ENCODE assay signal across 8 cellular contexts in the genomic region with DNA sequence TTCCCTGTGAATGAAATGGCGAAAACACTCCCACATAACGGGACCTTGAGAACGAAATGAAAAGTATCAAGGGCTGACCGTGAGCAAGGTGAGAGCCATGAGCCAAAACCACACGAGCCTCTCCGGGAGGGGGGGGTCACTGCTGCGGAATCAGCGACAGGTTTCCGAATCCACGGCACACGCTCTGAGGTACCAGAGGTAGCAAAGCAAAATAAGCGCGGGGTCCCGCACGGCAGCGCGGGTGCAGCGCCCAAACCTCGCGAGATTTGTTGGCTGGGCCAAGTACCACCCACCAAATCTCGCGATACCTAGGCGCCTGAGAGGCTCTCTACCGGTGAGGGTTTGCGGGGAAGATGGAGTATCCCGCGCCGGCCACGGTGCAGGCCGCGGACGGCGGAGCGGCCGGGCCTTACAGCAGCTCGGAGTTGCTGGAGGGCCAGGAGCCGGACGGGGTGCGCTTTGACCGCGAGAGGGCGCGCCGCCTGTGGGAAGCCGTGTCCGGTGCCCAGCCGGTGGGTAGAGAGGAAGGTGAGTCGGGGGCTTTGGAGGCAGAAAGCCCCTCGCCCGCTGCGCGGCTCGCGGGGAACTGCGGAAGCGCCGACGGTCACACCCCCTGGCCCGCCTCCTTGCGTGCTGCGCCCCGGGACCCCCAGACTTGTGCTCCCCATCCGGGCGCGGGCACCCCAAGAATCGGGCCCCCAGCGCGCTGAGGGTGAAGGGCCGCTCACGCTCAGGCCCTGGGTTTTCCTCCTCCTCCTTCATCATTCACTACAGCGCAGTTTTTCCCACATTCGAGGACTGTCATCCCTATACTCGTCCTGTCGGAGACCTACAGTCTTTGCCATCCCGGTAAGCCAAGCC. TPM values are rescaled to one million over a fixed set of nuclear protein-coding genes. Genes with fewer than 3 reads are reported as not detected.
DNase-seq lines count a peak whose midpoint lies in the region; TF ChIP-seq lines count a peak whose summit lies in the region.

ZNF346 (plus strand) TSS at position 311 of the 861 bp plus-strand sequence; CDS start at position 354, 43 bp downstream.

- peaks cover 4% of the 10 kb centered on the region for H3K27me3 Mint-ChIP-seq in nephron progenitor cell (ENCODE audit: low read depth, poor library complexity)
- no peaks in the 10 kb centered on the region for H3K27me3 Mint-ChIP-seq in stimulated activated naive CD8-positive, alpha-beta T cell treated with anti-CD3 and anti-CD28 coated beads, Interleukin-15, Interleukin-2, amounts not matched to agents 100 ng/mL and 50 ng/mL, for 24 hours

- H3K27me3 ChIP-seq in H7 (ENCODE audit: control insufficient read depth, insufficient read depth, low read length) (no peaks in the 10 kb centered on the region), MG63 (no peaks in the 10 kb centered on the region)

- no peaks in the 10 kb centered on the region for H3K9me3 Mint-ChIP-seq in nephron progenitor cell
- no peaks in the 10 kb centered on the region for H3K9me3 Mint-ChIP-seq in stimulated activated naive CD8-positive, alpha-beta T cell treated with anti-CD3 and anti-CD28 coated beads, Interleukin-15, Interleukin-2, amounts not matched to agents 100 ng/mL and 50 ng/mL, for 24 hours

- TF ChIP-seq CTCF in nephron progenitor cell (IDR thresholded peaks at IDR 0.05): peak; percentile 65

- H3K4me3 ChIP-seq in H7 (ENCODE audit: insufficient read depth, low read depth, low read length): peak within 1 kb of the TSS; percentile 94
- peak within 1 kb of the TSS; percentile 95 for H3K4me3 ChIP-seq in MG63

- H3K27ac Mint-ChIP-seq in nephron progenitor cell: peak within 1 kb of the TSS; percentile 96
- H3K27ac Mint-ChIP-seq in stimulated activated naive CD8-positive, alpha-beta T cell treated with anti-CD3 and anti-CD28 coated beads, Interleukin-15, Interleukin-2, amounts not matched to agents 100 ng/mL and 50 ng/mL, for 24 hours: peak within 1 kb of the TSS; percentile 93

- H3K4me3 Mint-ChIP-seq in nephron progenitor cell: peak within 1 kb of the TSS; percentile 98
- peak within 1 kb of the TSS; percentile 92 for H3K4me3 Mint-ChIP-seq in stimulated activated naive CD8-positive, alpha-beta T cell treated with anti-CD3 and anti-CD28 coated beads, Interleukin-15, Interleukin-2, amounts not matched to agents 100 ng/mL and 50 ng/mL, for 24 hours

- H3K36me3 ChIP-seq in H7 (replicated peaks; ENCODE audit: control insufficient read depth, insufficient read depth, low read length): peaks cover 3% of the 10 kb centered on the region
- H3K36me3 ChIP-seq in MG63: peaks cover 24% of the 10 kb centered on the region

- H3K9me3 ChIP-seq in MG63: no peaks in the 10 kb centered on the region

- peaks cover 33% of the 10 kb centered on the region for H3K4me1 Mint-ChIP-seq in nephron progenitor cell
- H3K4me1 Mint-ChIP-seq in stimulated activated naive CD8-positive, alpha-beta T cell treated with anti-CD3 and anti-CD28 coated beads, Interleukin-15, Interleukin-2, amounts not matched to agents 100 ng/mL and 50 ng/mL, for 24 hours (ENCODE audit: low read depth): peaks cover 29% of the 10 kb centered on the region

- DNase-seq in ELR (ENCODE audit: low read depth): peak; percentile 97
- peak; percentile 97 for DNase-seq in H7
- DNase-seq in MG63: peak; percentile 96
- peak; percentile 84 to 93 for DNase-seq in SHP77 (lab: John Stamatoyannopoulos, UW)
- DNase-seq in activated effector memory CD4-positive, alpha-beta T cell treated with Interleukin-2 at 50 U/mL for 16 hours: peak; percentile 81
- peak; percentile 84 for DNase-seq in fibroblast of the conjunctiva (ENCODE audit: low read depth)
- DNase-seq in nephron progenitor cell: peak; percentile 90

- H3K36me3 Mint-ChIP-seq in nephron progenitor cell (ENCODE audit: low read depth): peaks cover 31% of the 10 kb centered on the region
- peaks cover 16% of the 10 kb centered on the region for H3K36me3 Mint-ChIP-seq in stimulated activated naive CD8-positive, alpha-beta T cell treated with anti-CD3 and anti-CD28 coated beads, Interleukin-15, Interleukin-2, amounts not matched to agents 100 ng/mL and 50 ng/mL, for 24 hours (ENCODE audit: low read depth)

RNA-seq across cellular contexts. Expression of gene ZNF346, which starts in this region (rescaled TPM):
- total RNA-seq in H7 (2014; rRNA removed; shearing (Covaris generic)): 25.0 and 26.4 TPM in 2 replicates
- 13.7 and 28.8 TPM in 2 replicates for total RNA-seq in MG63 (2014; rRNA removed; shearing (Covaris generic); ENCODE audit: low replicate concordance)

Comparison
In these comparisons a context has a peak if more than half of its experiments do, and no peak if none do; other contexts are left out.
1. Peak in every context shown above with its lines: DNase-seq and H3K4me3 ChIP-seq.